ENCODE assay signal across 1 cellular context in the genomic region with DNA sequence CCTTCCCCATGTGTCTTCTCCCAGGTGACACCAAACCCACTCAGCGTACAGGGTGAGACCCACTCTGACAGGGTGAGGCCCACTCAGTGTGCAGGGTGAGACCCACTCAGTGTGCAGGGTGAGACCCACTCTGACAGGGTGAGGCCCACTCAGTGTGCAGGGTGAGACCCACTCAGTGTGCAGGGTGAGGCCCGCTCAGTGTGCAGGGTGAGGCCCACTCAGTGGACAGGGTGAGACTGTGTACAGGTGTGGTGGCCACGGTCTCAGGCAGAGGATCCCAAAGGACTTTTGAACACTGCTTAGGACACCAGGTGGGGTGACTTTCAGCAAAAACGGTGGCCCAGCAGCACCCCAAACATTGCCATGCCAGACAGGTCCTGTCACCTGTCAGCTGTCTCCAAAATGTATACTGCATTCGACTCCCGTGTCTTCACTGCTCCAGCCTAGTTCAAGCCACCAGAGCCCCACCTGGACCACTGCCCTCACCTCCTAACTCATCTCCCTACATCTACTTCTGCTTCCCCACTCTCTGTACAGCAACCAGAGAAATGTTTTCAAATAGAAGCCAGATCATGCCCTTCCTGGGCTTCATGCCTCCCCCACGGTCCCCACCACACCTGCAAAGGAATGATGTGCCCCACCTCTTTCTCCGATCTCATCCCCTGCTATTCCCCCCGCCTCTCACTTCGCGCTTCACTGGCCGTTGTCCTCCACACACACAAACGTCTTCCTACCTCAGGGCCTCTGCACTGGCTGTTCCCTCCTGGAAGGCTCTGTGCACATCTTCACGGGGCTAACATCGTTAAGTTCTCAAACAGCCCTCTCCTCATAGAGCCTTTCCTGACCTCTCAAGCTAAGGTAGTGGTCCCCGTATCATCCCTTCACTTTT.
TF ChIP-seq lines count a peak whose summit lies in the region.

No MANE protein-coding gene starts in this region.

TF ChIP-seq in HEK293, 187 proteins besides CTCF, POLR2A, EP300 and RAD21 (continued from another document):
- TF ChIP-seq, protein P1, sequence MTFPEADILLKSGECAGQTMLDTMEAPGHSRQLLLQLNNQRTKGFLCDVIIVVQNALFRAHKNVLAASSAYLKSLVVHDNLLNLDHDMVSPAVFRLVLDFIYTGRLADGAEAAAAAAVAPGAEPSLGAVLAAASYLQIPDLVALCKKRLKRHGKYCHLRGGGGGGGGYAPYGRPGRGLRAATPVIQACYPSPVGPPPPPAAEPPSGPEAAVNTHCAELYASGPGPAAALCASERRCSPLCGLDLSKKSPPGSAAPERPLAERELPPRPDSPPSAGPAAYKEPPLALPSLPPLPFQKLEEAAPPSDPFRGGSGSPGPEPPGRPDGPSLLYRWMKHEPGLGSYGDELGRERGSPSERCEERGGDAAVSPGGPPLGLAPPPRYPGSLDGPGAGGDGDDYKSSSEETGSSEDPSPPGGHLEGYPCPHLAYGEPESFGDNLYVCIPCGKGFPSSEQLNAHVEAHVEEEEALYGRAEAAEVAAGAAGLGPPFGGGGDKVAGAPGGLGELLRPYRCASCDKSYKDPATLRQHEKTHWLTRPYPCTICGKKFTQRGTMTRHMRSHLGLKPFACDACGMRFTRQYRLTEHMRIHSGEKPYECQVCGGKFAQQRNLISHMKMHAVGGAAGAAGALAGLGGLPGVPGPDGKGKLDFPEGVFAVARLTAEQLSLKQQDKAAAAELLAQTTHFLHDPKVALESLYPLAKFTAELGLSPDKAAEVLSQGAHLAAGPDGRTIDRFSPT (tag by site-specific recombination; IDR thresholded peaks at IDR 0.05): no peak
- TF ChIP-seq ZBTB21 (tag by site-specific recombination; IDR thresholded peaks at IDR 0.05): no peak
- no peak for TF ChIP-seq ZNF366 (tag by site-specific recombination; conservative IDR thresholded peaks at IDR 0.05)
- TF ChIP-seq ZNF776 (tag by site-specific recombination; IDR thresholded peaks at IDR 0.05; ENCODE audit: borderline replicate concordance): no peak
- TF ChIP-seq ZNF548 (tag by site-specific recombination; IDR thresholded peaks at IDR 0.05): no peak
- TF ChIP-seq ZNF175 (tag by site-specific recombination; IDR thresholded peaks at IDR 0.05): no peak
- TF ChIP-seq ZNF600 (tag by site-specific recombination; IDR thresholded peaks at IDR 0.05): 0 out of 2 replicates have a peak, but pooled peaks have one; percentile 7
- peak; percentile 64; the same call in 1 of the 2 replicates for TF ChIP-seq EGR2 (tag by site-specific recombination; IDR thresholded peaks at IDR 0.05; ENCODE audit: low read depth)
- peak; percentile 78 for TF ChIP-seq ZNF623 (tag by site-specific recombination; IDR thresholded peaks at IDR 0.05)
- TF ChIP-seq, protein P2, sequence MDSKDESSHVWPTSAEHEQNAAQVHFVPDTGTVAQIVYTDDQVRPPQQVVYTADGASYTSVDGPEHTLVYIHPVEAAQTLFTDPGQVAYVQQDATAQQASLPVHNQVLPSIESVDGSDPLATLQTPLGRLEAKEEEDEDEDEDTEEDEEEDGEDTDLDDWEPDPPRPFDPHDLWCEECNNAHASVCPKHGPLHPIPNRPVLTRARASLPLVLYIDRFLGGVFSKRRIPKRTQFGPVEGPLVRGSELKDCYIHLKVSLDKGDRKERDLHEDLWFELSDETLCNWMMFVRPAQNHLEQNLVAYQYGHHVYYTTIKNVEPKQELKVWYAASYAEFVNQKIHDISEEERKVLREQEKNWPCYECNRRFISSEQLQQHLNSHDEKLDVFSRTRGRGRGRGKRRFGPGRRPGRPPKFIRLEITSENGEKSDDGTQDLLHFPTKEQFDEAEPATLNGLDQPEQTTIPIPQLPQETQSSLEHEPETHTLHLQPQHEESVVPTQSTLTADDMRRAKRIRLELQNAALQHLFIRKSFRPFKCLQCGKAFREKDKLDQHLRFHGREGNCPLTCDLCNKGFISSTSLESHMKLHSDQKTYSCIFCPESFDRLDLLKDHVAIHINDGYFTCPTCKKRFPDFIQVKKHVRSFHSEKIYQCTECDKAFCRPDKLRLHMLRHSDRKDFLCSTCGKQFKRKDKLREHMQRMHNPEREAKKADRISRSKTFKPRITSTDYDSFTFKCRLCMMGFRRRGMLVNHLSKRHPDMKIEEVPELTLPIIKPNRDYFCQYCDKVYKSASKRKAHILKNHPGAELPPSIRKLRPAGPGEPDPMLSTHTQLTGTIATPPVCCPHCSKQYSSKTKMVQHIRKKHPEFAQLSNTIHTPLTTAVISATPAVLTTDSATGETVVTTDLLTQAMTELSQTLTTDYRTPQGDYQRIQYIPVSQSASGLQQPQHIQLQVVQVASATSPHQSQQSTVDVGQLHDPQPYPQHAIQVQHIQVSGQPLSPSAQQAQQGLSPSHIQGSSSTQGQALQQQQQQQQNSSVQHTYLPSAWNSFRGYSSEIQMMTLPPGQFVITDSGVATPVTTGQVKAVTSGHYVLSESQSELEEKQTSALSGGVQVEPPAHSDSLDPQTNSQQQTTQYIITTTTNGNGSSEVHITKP (tag by site-specific recombination; IDR thresholded peaks at IDR 0.05): no peak
- TF ChIP-seq HOXC10 (CRISPR knock-in tag; IDR thresholded peaks at IDR 0.05): no peak
- no peak for TF ChIP-seq ZBTB48 (tag by site-specific recombination; IDR thresholded peaks at IDR 0.05)
- TF ChIP-seq MEIS1 (CRISPR knock-in tag; IDR thresholded peaks at IDR 0.05; ENCODE audit: borderline replicate concordance): no peak
- no peak for TF ChIP-seq HOXA7 (CRISPR knock-in tag; IDR thresholded peaks at IDR 0.05; ENCODE audit: borderline replicate concordance)
- peak; percentile 88 for TF ChIP-seq ZSCAN16 (tag by site-specific recombination; IDR thresholded peaks at IDR 0.05)
- TF ChIP-seq FEZF1 (tag by site-specific recombination; IDR thresholded peaks at IDR 0.05): no peak
- no peak for TF ChIP-seq ZNF701 (tag by site-specific recombination; IDR thresholded peaks at IDR 0.05)
- TF ChIP-seq, protein P3, sequence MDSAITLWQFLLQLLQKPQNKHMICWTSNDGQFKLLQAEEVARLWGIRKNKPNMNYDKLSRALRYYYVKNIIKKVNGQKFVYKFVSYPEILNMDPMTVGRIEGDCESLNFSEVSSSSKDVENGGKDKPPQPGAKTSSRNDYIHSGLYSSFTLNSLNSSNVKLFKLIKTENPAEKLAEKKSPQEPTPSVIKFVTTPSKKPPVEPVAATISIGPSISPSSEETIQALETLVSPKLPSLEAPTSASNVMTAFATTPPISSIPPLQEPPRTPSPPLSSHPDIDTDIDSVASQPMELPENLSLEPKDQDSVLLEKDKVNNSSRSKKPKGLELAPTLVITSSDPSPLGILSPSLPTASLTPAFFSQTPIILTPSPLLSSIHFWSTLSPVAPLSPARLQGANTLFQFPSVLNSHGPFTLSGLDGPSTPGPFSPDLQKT (IDR thresholded peaks at IDR 0.05; ENCODE audit: borderline replicate concordance, low read depth, low read length): no peak
- no peak for TF ChIP-seq ZNF26 (tag by site-specific recombination; IDR thresholded peaks at IDR 0.05)
- no peak for TF ChIP-seq ZNF292 (tag by site-specific recombination; IDR thresholded peaks at IDR 0.05; ENCODE audit: borderline replicate concordance, low read depth)
- no peak for TF ChIP-seq MZF1 (tag by site-specific recombination; IDR thresholded peaks at IDR 0.05; ENCODE audit: borderline replicate concordance)
- TF ChIP-seq ZNF202 (tag by site-specific recombination; IDR thresholded peaks at IDR 0.05; ENCODE audit: borderline replicate concordance): no peak
- TF ChIP-seq WT1 (tag by site-specific recombination; IDR thresholded peaks at IDR 0.05): no peak
